11 cellular contexts compared by ENCODE assay signal in genomic region chr1:56508523-56508983, GRCh38.
DNase-seq lines count a peak whose midpoint lies in the region; ATAC-seq and TF ChIP-seq lines count a peak whose summit lies in the region.
"Had no signal": no experiment of that assay in that cellular context is flagged by ENCODE, and none has a peak within 500 bp of the region (broad histone marks: within the 10 kb centered on the region; RNA-seq: fewer than 3 reads in every experiment).

No MANE protein-coding gene starts in this region.

- H3K4me3 Mint-ChIP-seq in endothelial cell (ENCODE audit: unreplicated experiment) (peak overlapping the region; percentile 75), T-helper 17 cell (no peak overlapping the region)
- no peak overlapping the region for H3K4me3 Mint-ChIP-seq in activated T-cell treated with anti-CD3 and anti-CD28 coated beads, Interleukin-2, amount 50 U/mL, for 4 hours
- H3K4me3 Mint-ChIP-seq: naive thymus-derived CD8-positive, alpha-beta T cell had no signal

- peaks cover 63% of the 10 kb centered on the region for H3K4me1 Mint-ChIP-seq in endothelial cell (ENCODE audit: unreplicated experiment)
- H3K4me1 Mint-ChIP-seq in T-helper 17 cell, result no peaks in the 10 kb centered on the region
- no peaks in the 10 kb centered on the region for H3K4me1 Mint-ChIP-seq in activated T-cell treated with anti-CD3 and anti-CD28 coated beads, Interleukin-2, amount 50 U/mL, for 4 hours (ENCODE audit: low read depth)

- H3K36me3 Mint-ChIP-seq in endothelial cell (ENCODE audit: low read depth, unreplicated experiment) (peaks cover 50% of the 10 kb centered on the region), T-helper 17 cell (ENCODE audit: low read depth) (no peaks in the 10 kb centered on the region)
- H3K36me3 Mint-ChIP-seq in activated T-cell treated with anti-CD3 and anti-CD28 coated beads, Interleukin-2, amount 50 U/mL, for 4 hours (ENCODE audit: insufficient read depth), result no peaks in the 10 kb centered on the region
- H3K36me3 Mint-ChIP-seq: naive thymus-derived CD8-positive, alpha-beta T cell had no signal

- H3K27ac Mint-ChIP-seq in endothelial cell (ENCODE audit: unreplicated experiment), result peak overlapping the region; percentile 16
- H3K27ac Mint-ChIP-seq in T-helper 17 cell, result no peak overlapping the region
- H3K27ac Mint-ChIP-seq: naive thymus-derived CD8-positive, alpha-beta T cell had no signal

- peak overlapping the region; percentile 5 for H3K27ac ChIP-seq in substantia nigra (ENCODE audit: low read depth, low read length, poor library complexity, severe bottlenecking)
- H3K27ac ChIP-seq: KMS-11 had no signal

- no peak for ATAC-seq in T-helper 17 cell
- ATAC-seq in activated T-cell treated with anti-CD3 and anti-CD28 coated beads, Interleukin-2, amount 50 U/mL, for 4 hours, result no peak
- ATAC-seq: naive thymus-derived CD8-positive, alpha-beta T cell had no signal

- H3K27me3 Mint-ChIP-seq in endothelial cell (ENCODE audit: unreplicated experiment) (peaks cover 8% of the 10 kb centered on the region), T-helper 17 cell (peaks cover 22% of the 10 kb centered on the region)
- H3K27me3 Mint-ChIP-seq in activated T-cell treated with anti-CD3 and anti-CD28 coated beads, Interleukin-2, amount 50 U/mL, for 4 hours (ENCODE audit: low read depth), result peaks cover 5% of the 10 kb centered on the region

- no peaks in the 10 kb centered on the region for H3K9me3 Mint-ChIP-seq in endothelial cell (ENCODE audit: unreplicated experiment)
- H3K9me3 Mint-ChIP-seq in activated T-cell treated with anti-CD3 and anti-CD28 coated beads, Interleukin-2, amount 50 U/mL, for 4 hours, result no peaks in the 10 kb centered on the region

- TF ChIP-seq CTCF in endothelial cell (IDR thresholded peaks at IDR 0.05; ENCODE audit: unreplicated experiment), result no peak

- no peaks in the 10 kb centered on the region for H3K9me3 ChIP-seq in T-helper 17 cell (ENCODE audit: control insufficient read depth, low read length, poor library complexity, severe bottlenecking)

- DNase-seq in HuH-7 (ENCODE audit: low spot score) (peak; percentile 61), endothelial cell (ENCODE audit: low spot score) (no peak), left kidney (ENCODE audit: low read depth, low spot score) (peak; percentile 38), substantia nigra (lab: John Stamatoyannopoulos, UW) (no peak), NCI-H2029 (lab: John Stamatoyannopoulos, UW) (no peak), T-helper 17 cell (no peak), NCI-H1092 (lab: John Stamatoyannopoulos, UW) (no peak)
- DNase-seq in activated T-cell treated with anti-CD3 and anti-CD28 coated beads, Interleukin-2, amount 50 U/mL, for 4 hours, result no peak
- DNase-seq: activated naive CD4-positive, alpha-beta T cell treated with Interleukin-2 at 50 U/mL for 16 hours; naive thymus-derived CD8-positive, alpha-beta T cell had no signal

Comparison
In these comparisons a context has a peak if more than half of its experiments do, and no peak if none do; other contexts are left out.
1. DNase-seq: peak in HuH-7 (single experiment) and left kidney (single experiment); none in endothelial cell (single experiment), substantia nigra (0 of 49), NCI-H2029 (single experiment), T-helper 17 cell (0 of 3), activated T-cell treated with anti-CD3 and anti-CD28 coated beads, Interleukin-2, amount 50 U/mL, for 4 hours (single experiment) and NCI-H1092 (single experiment).